8 cellular contexts compared by ENCODE assay signal in the genomic region with DNA sequence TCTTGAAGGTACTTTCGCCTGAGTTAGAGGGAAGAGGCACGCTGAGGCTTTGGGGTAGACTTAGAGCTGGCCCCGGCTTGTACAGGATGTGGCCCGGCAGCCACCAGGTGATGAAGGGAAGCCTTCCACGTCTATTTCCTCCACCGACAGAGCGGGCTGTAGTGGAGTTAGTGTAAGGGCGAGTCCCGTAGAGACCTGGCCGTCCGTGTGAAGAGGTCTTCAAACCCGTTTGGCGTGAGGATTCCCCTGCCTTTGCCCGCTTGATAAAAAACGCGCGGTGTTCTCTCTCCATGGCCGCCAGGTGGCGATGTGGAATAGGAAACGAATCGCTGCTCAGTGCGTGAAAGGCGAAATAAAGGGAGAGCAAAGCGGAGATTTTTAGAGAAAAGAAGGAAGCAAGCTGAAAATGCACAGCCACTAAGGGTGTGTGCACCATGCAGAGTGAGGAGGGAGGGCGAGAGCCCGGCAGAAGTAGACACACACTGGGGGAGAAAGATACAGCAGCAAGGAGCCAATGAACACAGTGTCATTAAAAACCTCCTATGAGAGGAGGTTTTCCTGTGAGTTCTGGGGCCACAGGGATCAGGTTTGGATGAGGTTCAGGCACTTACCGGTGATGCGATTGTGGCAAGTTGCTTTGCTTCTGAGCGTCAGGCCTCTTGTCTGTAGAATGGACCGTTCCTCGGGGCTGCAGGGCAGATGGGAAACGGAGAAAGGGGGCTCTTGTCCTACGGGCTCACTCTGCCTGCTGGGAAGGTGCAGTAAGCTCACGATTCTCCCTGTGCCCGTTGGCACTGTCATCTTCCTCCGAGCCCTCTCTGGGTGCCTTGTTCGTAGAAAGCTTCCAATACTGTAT. TPM values are rescaled to one million over a fixed set of nuclear protein-coding genes. Genes with fewer than 3 reads are reported as not detected.
A peak's percentile ranks its signal among the peaks of the same experiment; 100 is the strongest.
DNase-seq lines count a peak whose midpoint lies in the region; ATAC-seq, FAIRE-seq and TF ChIP-seq lines count a peak whose summit lies in the region.

No MANE protein-coding gene starts in this region.

- H3K27me3 ChIP-seq in neutrophil, result peaks cover 93% of the 10 kb centered on the region
- H3K27me3 ChIP-seq in subcutaneous abdominal adipose tissue (ENCODE audit: control insufficient read depth in 5 of 5, insufficient read depth in 4 of 5, low read length in 5 of 5), result peaks cover 4 to 26% (median 17%) of the 10 kb centered on the region in 5 donors

- FAIRE-seq in RCC 7860 (lab: Jason Lieb, UNC), result peak; percentile 4

- TF ChIP-seq CTCF in fibroblast of the aortic adventitia (IDR thresholded peaks at IDR 0.05; ENCODE audit: insufficient read depth, low read length), result peak; percentile 84
- peak; percentile 50 for TF ChIP-seq CTCF in neutrophil (IDR thresholded peaks at IDR 0.05)

- H3K27ac ChIP-seq in neutrophil (no peak overlapping the region), subcutaneous abdominal adipose tissue (ENCODE audit: low read depth, low read length) (no peak overlapping the region)

- ATAC-seq in GM21390 (IDR thresholded peaks at IDR 0.05; ENCODE audit: unreplicated experiment), result peak; percentile 81

- no peaks in the 10 kb centered on the region for H3K9me3 ChIP-seq in neutrophil
- H3K9me3 ChIP-seq in subcutaneous abdominal adipose tissue (ENCODE audit: control insufficient read depth in 5 of 5, low read length in 5 of 5), result no peaks in the 10 kb centered on the region

- H3K4me3 ChIP-seq in Jurkat, Clone E6-1 (ENCODE audit: low read length), result peak overlapping the region; percentile 30
- H3K4me3 ChIP-seq in fibroblast of the aortic adventitia (ENCODE audit: low read depth, low read length) (peak overlapping the region; percentile 25), neutrophil (ENCODE audit: low read depth in 1 of 2, low read length in 1 of 2) (no peak overlapping the region), subcutaneous abdominal adipose tissue (ENCODE audit: low read depth in 1 of 5, low read length in 5 of 5) (peak overlapping the region in 4 of 5 donors; percentile 10 to 29 (median 16))

- H3K9ac ChIP-seq in subcutaneous abdominal adipose tissue (ENCODE audit: low read length in 5 of 5), result no peak overlapping the region

- DNase-seq in CMK (ENCODE audit: low read depth), result peak; percentile 2
- peak; percentile 50 for DNase-seq in Jurkat, Clone E6-1 (ENCODE audit: low read depth, low spot score)
- DNase-seq in RCC 7860 (ENCODE audit: low spot score), result peak; percentile 56
- peak; percentile 33 for DNase-seq in activated T-helper 1 cell treated with Interleukin-2 at 50 U/mL for 16 hours (ENCODE audit: low read depth)
- DNase-seq in fibroblast of the aortic adventitia (ENCODE audit: low read depth), result peak; percentile 90

- no peaks in the 10 kb centered on the region for H3K36me3 ChIP-seq in neutrophil
- no peaks in the 10 kb centered on the region for H3K36me3 ChIP-seq in subcutaneous abdominal adipose tissue (ENCODE audit: control insufficient read depth in 5 of 5, insufficient read depth in 5 of 5, low read length in 5 of 5)

- no peaks in the 10 kb centered on the region for H3K4me1 ChIP-seq in neutrophil (ENCODE audit: control insufficient read depth in 1 of 2, insufficient read depth in 1 of 2, low read depth in 1 of 2, low read length in 1 of 2)
- peaks cover 0 to 9% (median 9%) of the 10 kb centered on the region in 5 donors for H3K4me1 ChIP-seq in subcutaneous abdominal adipose tissue (ENCODE audit: control insufficient read depth in 5 of 5, insufficient read depth in 5 of 5, low read length in 5 of 5)

RNA-seq across cellular contexts. Expression of a gene that starts 34.2 kb away (rescaled TPM):
- polyA plus RNA-seq in Jurkat, Clone E6-1 (2012; ENCODE audit: insufficient read depth, insufficient read length), result 7.5 TPM
- total RNA-seq in fibroblast of the aortic adventitia (ENCODE audit: low replicate concordance), result 48.3 and 400 TPM in 2 replicates

RNA-seq across cellular contexts. Expression of a gene that starts 59.0 kb away (rescaled TPM):
- polyA plus RNA-seq in Jurkat, Clone E6-1 (2012; ENCODE audit: insufficient read depth, insufficient read length), result not detected
- not detected in 2 replicates for total RNA-seq in fibroblast of the aortic adventitia (ENCODE audit: low replicate concordance)

Comparison
In these comparisons a context has a peak if more than half of its experiments do, and no peak if none do; other contexts are left out.
1. DNase-seq: peak in every context shown above with its lines; median percentile 90 in fibroblast of the aortic adventitia; 56 in RCC 7860; 50 in Jurkat, Clone E6-1; 33 in activated T-helper 1 cell treated with Interleukin-2 at 50 U/mL for 16 hours; 2 in CMK.
2. H3K4me3 ChIP-seq: peak in Jurkat, Clone E6-1 (single experiment), fibroblast of the aortic adventitia (single experiment) and subcutaneous abdominal adipose tissue (4 of 5); none in neutrophil (0 of 2).